In genomic region chr1:54124472-54124871, GRCh38 we compare ENCODE assay signal across 20 cellular contexts. TPM values are rescaled to one million over a fixed set of nuclear protein-coding genes. Genes with fewer than 3 reads are reported as not detected.
A peak's percentile ranks its signal among the peaks of the same experiment; 100 is the strongest.
DNase-seq lines count a peak whose midpoint lies in the region; ATAC-seq and FAIRE-seq lines count a peak whose summit lies in the region.
"Had no signal": no experiment of that assay in that cellular context is flagged by ENCODE, and none has a peak within 500 bp of the region (broad histone marks: within the 10 kb centered on the region; RNA-seq: fewer than 3 reads in every experiment).

No MANE protein-coding gene starts in this region.

- FAIRE-seq in frontal cortex (lab: Jason Lieb, UNC) = no peak
- FAIRE-seq: GM12892 had no signal

- no peak overlapping the region for H3K56ac ChIP-seq in mesendoderm (ENCODE audit: low read length)

- H4K5ac ChIP-seq in mesendoderm (ENCODE audit: low read length) = no peak overlapping the region

- no peak overlapping the region for H3K4me3 ChIP-seq in mesendoderm (ENCODE audit: low read length)
- H3K4me3 ChIP-seq: skin epidermis had no signal

- H3K36me3 ChIP-seq in mesendoderm (ENCODE audit: control insufficient read depth, insufficient read depth, low read length) = no peaks in the 10 kb centered on the region

- H3K23ac ChIP-seq in mesendoderm (ENCODE audit: low read length) = no peak overlapping the region

- WGBS in mesendoderm (ENCODE audit: extremely low coverage, insufficient coverage, low lambda C conversion rate) = no CpG with 5 or more reads among the region's 9 CpGs

- H3K4ac ChIP-seq in mesendoderm (ENCODE audit: low read depth, low read length) = no peak overlapping the region

- no peak overlapping the region for H3K27ac ChIP-seq in mesendoderm (ENCODE audit: low read depth, low read length)
- H3K27ac ChIP-seq: parathyroid adenoma, skin epidermis had no signal

- no peaks in the 10 kb centered on the region for H3K27me3 ChIP-seq in mesendoderm (ENCODE audit: insufficient read depth, low read length, poor library complexity)

- no peaks in the 10 kb centered on the region for H3K4me1 ChIP-seq in mesendoderm (ENCODE audit: control insufficient read depth, low read depth, low read length)
- H3K4me1 ChIP-seq: parathyroid adenoma had no signal

- no peak for ATAC-seq in GM19395 (IDR thresholded peaks at IDR 0.05; ENCODE audit: unreplicated experiment)
- ATAC-seq: activated CD4-positive, alpha-beta T cell treated with anti-CD3 and anti-CD28 coated beads for 36 hours; stimulated activated naive B cell treated with anti-CD40 and anti-IgM and Interleukin-4, amounts not matched to agents 10 μg/mL and 1 μg/mL and 100 μg/mL, for 72 hours had no signal

- no peaks in the 10 kb centered on the region for H3K79me2 ChIP-seq in mesendoderm (ENCODE audit: control insufficient read depth, insufficient read depth, low read length)
- H3K79me2 ChIP-seq: parathyroid adenoma had no signal

- H3K79me1 ChIP-seq in mesendoderm (ENCODE audit: low read length) = no peaks in the 10 kb centered on the region

- no peak overlapping the region for H3K18ac ChIP-seq in mesendoderm (ENCODE audit: low read length)

- H2BK5ac ChIP-seq in mesendoderm (ENCODE audit: low read length) = no peak overlapping the region

- no peak overlapping the region for H2BK120ac ChIP-seq in mesendoderm (ENCODE audit: low read depth, low read length)

- no peak overlapping the region for H2BK15ac ChIP-seq in mesendoderm (replicated peaks; ENCODE audit: low read depth)

- H4K8ac ChIP-seq in mesendoderm (ENCODE audit: low read depth, low read length) = no peak overlapping the region

- H3K9ac ChIP-seq in mesendoderm (ENCODE audit: low read length) = no peak overlapping the region
- H3K9ac ChIP-seq: parathyroid adenoma had no signal

- H2AK5ac ChIP-seq in mesendoderm (ENCODE audit: low read length) = no peak overlapping the region

- no peak overlapping the region for H3K4me2 ChIP-seq in mesendoderm (ENCODE audit: low read length)

- DNase-seq in DMS153 treated with DMSO at 0.1 percent for 48 hours (lab: John Stamatoyannopoulos, UW; ENCODE audit: unreplicated experiment) = peak; percentile 88
- peak; percentile 97 for DNase-seq in NCI-H146 (lab: John Stamatoyannopoulos, UW)
- DNase-seq in NCI-H774 (lab: John Stamatoyannopoulos, UW) = peak; percentile 62
- DNase-seq in left kidney (ENCODE audit: low read depth, low spot score) = peak; percentile 40
- no peak for DNase-seq in T-helper 1 cell
- DNase-seq in mesendoderm = no peak
- no peak for DNase-seq in frontal cortex (ENCODE audit: low spot score in 2 of 2)
- DNase-seq: activated CD4-positive, alpha-beta T cell treated with anti-CD3 and anti-CD28 coated beads for 36 hours; activated CD8-positive, alpha-beta memory T cell treated with anti-CD3 and anti-CD28 coated beads, Interleukin-2, amount 50 U/mL, for 4 hours; CD8-positive, alpha-beta memory T cell; GDM1; kidney glomerular epithelial cell; NK-92 treated with Interleukin-12 subunit alpha and Interleukin-12 subunit beta, amount 100 ng/mL, for 24 hours; SHP77; stimulated activated naive B cell treated with anti-CD40 and anti-IgM and Interleukin-4, amounts not matched to agents 10 μg/mL and 1 μg/mL and 100 μg/mL, for 72 hours had no signal

RNA-seq across cellular contexts. Expression of gene CDCP2, which starts 28.3 kb away (rescaled TPM):
- polyA plus RNA-seq in mesendoderm (2013, experiment 1 of 2) = not detected
- polyA plus RNA-seq in mesendoderm (2013, experiment 2 of 2) = not detected
- not detected for total RNA-seq in frontal cortex
- total RNA-seq: activated CD4-positive, alpha-beta T cell treated with anti-CD3 and anti-CD28 coated beads for 36 hours; CD8-positive, alpha-beta memory T cell; urinary bladder had no signal
- polyA plus RNA-seq: CD8-positive, alpha-beta memory T cell; urinary bladder had no signal

Comparison
In these comparisons a context has a peak if more than half of its experiments do, and no peak if none do; other contexts are left out.
1. DNase-seq: peak in DMS153 treated with DMSO at 0.1 percent for 48 hours (single experiment), NCI-H146 (single experiment), NCI-H774 (single experiment) and left kidney (single experiment); none in T-helper 1 cell (0 of 5), mesendoderm (single experiment) and frontal cortex (0 of 2).